11 cellular contexts compared by ENCODE assay signal in the genomic region with DNA sequence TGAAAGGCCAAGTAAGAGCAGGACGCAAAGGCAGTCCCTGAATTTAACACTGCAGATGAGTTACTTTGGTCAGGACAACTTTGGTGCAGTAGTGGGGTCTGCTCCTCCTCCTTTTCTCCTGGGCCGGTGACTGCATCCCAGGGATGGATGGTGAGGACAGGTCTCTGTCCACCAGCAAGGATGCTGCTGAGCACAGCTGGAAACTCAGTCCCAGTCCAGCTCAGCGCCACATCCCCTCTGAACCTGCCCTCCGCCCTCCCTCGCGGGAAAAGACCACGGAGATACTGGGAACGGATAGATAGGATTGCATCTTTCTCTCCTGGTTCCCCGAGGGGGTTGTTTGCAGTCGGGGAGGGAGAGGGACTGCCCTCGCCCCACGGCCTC. TPM values are rescaled to one million over a fixed set of nuclear protein-coding genes. Genes with fewer than 3 reads are reported as not detected.
A peak's percentile ranks its signal among the peaks of the same experiment; 100 is the strongest.
DNase-seq lines count a peak whose midpoint lies in the region; ATAC-seq and TF ChIP-seq lines count a peak whose summit lies in the region.
"Had no signal": no experiment of that assay in that cellular context is flagged by ENCODE, and none has a peak within 500 bp of the region (broad histone marks: within the 10 kb centered on the region; RNA-seq: fewer than 3 reads in every experiment).

No MANE protein-coding gene starts in this region.

- no peaks in the 10 kb centered on the region; the same call in 1 of the 2 replicates for H3K9me3 ChIP-seq in AG04450 (ENCODE audit: control insufficient read depth, insufficient read depth, low read length)
- H3K9me3 ChIP-seq in RWPE2 (ENCODE audit: severe bottlenecking), result no peaks in the 10 kb centered on the region
- H3K9me3 ChIP-seq: ovary had no signal

- intact Hi-C loops in posterior vena cava (cut with DNase I), result no loop called here

- H3K27ac ChIP-seq in AG04450 (ENCODE audit: low read depth, low read length), result no peak overlapping the region
- no peak overlapping the region for H3K27ac ChIP-seq in RWPE2 (ENCODE audit: poor library complexity, severe bottlenecking)
- H3K27ac ChIP-seq: ovary had no signal

- H3K36me3 ChIP-seq in RWPE2 (ENCODE audit: low read depth), result no peaks in the 10 kb centered on the region
- H3K36me3 ChIP-seq: ovary had no signal

- H3K4me3 ChIP-seq in AG04450 (ENCODE audit: low read depth, low read length) (0 out of 2 replicates have a peak overlapping the region, but pooled peaks have one; percentile 20), RWPE2 (ENCODE audit: severe bottlenecking) (no peak overlapping the region), fibroblast of villous mesenchyme (ENCODE audit: low read depth, low read length) (peak overlapping the region; percentile 14)
- H3K4me3 ChIP-seq: ovary had no signal

- in situ Hi-C loops in KBM-7 (cut with MboI; ENCODE audit: low pct_unique_long_range_greater_than_20kb, low sequenced_read_pairs), result no loop called here

- H3K4me1 ChIP-seq in RWPE2 (ENCODE audit: insufficient read depth, poor library complexity, severe bottlenecking), result peaks cover 23% of the 10 kb centered on the region

- no peak for DNase-seq in AG04450 (ENCODE audit: low read depth, low spot score)
- DNase-seq in RWPE2 (ENCODE audit: low spot score), result peak; percentile 54
- DNase-seq in fibroblast of villous mesenchyme (ENCODE audit: low read depth), result no peak
- peak; percentile 70 for DNase-seq in posterior vena cava (ENCODE audit: low spot score)
- no peak for DNase-seq in stimulated activated naive CD4-positive, alpha-beta T cell (lab: John Stamatoyannopoulos, UW)
- DNase-seq in activated CD4-positive, CD25-positive, alpha-beta regulatory T cell treated with anti-CD3 and anti-CD28 coated beads, Interleukin-2, amount 50 U/mL, for 72 hours, result no peak
- DNase-seq in KBM-7, result no peak
- no peak for DNase-seq in H4 (ENCODE audit: low spot score)
- DNase-seq: ovary, SHP77 treated with DMSO at 0.1 percent for 48 hours had no signal

- TF ChIP-seq CTCF in AG04450 (IDR thresholded peaks at IDR 0.05; ENCODE audit: low read depth, low read length) (no peak), RWPE2 (IDR thresholded peaks at IDR 0.05; ENCODE audit: poor library complexity, severe bottlenecking) (no peak), fibroblast of villous mesenchyme (IDR thresholded peaks at IDR 0.05; ENCODE audit: insufficient read depth, low read depth, low read length) (no peak)

- ATAC-seq in RWPE2 (ENCODE audit: low read depth), result peak; percentile 1; the same call in 1 of the 3 replicates
- ATAC-seq: activated CD4-positive, CD25-positive, alpha-beta regulatory T cell treated with anti-CD3 and anti-CD28 coated beads, Interleukin-2, amount 50 U/mL, for 24 hours had no signal

- H3K27me3 ChIP-seq in AG04450 (ENCODE audit: control insufficient read depth, insufficient read depth, low read length) (peaks cover 34% of the 10 kb centered on the region), RWPE2 (ENCODE audit: insufficient read depth, poor library complexity, severe bottlenecking) (no peaks in the 10 kb centered on the region)
- H3K27me3 ChIP-seq: ovary had no signal

- POLR2A ChIA-PET in AG04450 (lab: Yijun Ruan, JAX), result no interaction called here

- CTCF ChIA-PET in AG04450 (lab: Charles Lee), result no interaction called here

RNA-seq across cellular contexts. Expression of a gene that starts 13.8 kb away (rescaled TPM):
- 0.30 and 0.32 TPM in 2 replicates for polyA plus RNA-seq in AG04450 (2011; rRNA removed)
- not detected in 2 replicates for polyA minus RNA-seq in AG04450 (2011; rRNA and poly(A)+ RNA removed)
- under 0.01 and 0.43 TPM in 2 replicates for total RNA-seq in fibroblast of villous mesenchyme
- total RNA-seq in posterior vena cava, result under 1 TPM in 1 of 2 donors, not detected in 1; 0.10 TPM
- total RNA-seq in H4 (2014; rRNA removed; shearing (Covaris generic)), result 0.18 and 0.33 TPM in 2 replicates

RNA-seq across cellular contexts. Expression of a gene that starts 47.2 kb away (rescaled TPM):
- polyA plus RNA-seq in AG04450 (2011; rRNA removed), result 1,954 and 2,130 TPM in 2 replicates
- 1,898 and 2,543 TPM in 2 replicates for polyA minus RNA-seq in AG04450 (2011; rRNA and poly(A)+ RNA removed)
- total RNA-seq in fibroblast of villous mesenchyme (1,898 and 2,239 TPM in 2 replicates), posterior vena cava (100 to 1,000 TPM; 554 to 783 TPM)
- 2,397 and 2,595 TPM in 2 replicates for total RNA-seq in H4 (2014; rRNA removed; shearing (Covaris generic))

Comparison
In these comparisons a context has a peak if more than half of its experiments do, and no peak if none do; other contexts are left out.
1. DNase-seq: peak in RWPE2 (single experiment) and posterior vena cava (single experiment); none in AG04450 (single experiment), fibroblast of villous mesenchyme (single experiment), stimulated activated naive CD4-positive, alpha-beta T cell (0 of 6), activated CD4-positive, CD25-positive, alpha-beta regulatory T cell treated with anti-CD3 and anti-CD28 coated beads, Interleukin-2, amount 50 U/mL, for 72 hours (single experiment), KBM-7 (single experiment) and H4 (single experiment).